In the genomic region with DNA sequence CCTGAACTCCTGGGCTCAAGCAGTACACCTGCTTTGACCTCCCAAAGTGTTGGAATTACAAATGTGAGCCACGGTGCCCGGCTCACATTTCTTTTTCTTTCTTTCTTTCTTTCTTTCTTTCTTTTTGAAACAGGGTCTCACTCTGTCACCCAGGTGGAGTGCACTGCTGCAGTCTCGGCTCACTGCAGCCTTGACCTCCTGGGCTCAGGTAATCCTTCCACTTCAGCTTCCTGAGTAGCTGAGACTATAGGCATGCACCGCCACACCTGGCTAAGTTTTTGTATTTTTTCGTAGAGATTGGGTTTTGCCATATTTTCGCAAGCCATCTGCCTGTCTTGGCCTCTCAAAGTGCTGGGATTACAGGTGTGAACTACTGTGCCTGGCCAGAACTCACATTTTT, we compare ENCODE assay signal across 22 cellular contexts.
"Had no signal": no experiment of that assay in that cellular context is flagged by ENCODE, and none has a peak within 500 bp of the region (broad histone marks: within the 10 kb centered on the region; RNA-seq: fewer than 3 reads in every experiment).

No MANE protein-coding gene starts in this region.

- H3K27me3 Mint-ChIP-seq: IgD-negative memory B cell had no signal

- ATAC-seq: K562, Right ventricle myocardium inferior had no signal

- H3K27ac Mint-ChIP-seq: IgD-negative memory B cell had no signal

- H3K4me3 ChIP-seq: K562, SJCRH30 had no signal

- H3K36me3 ChIP-seq: SJCRH30 had no signal

- H3K4me3 Mint-ChIP-seq: IgD-negative memory B cell had no signal

- DNase-seq: Kasumi-1, MV-4-11, NCI-H1048, NCI-H1105, NCI-H1417, NCI-H1436 treated with DMSO at 0.1 percent for 48 hours, NCI-H1694, NCI-H187 treated with DMSO at 0.1 percent for 48 hours, NCI-H2029 treated with DMSO at 0.1 percent for 48 hours, NCI-H2171 treated with DMSO at 0.1 percent for 48 hours, NCI-H345, NCI-H446 treated with DMSO at 0.1 percent for 48 hours, NCI-H510A treated with DMSO at 0.1 percent for 48 hours, NCI-H526, RPMI8226, SHP77 treated with DMSO at 0.1 percent for 48 hours, SJCRH30, T-helper 1 cell had no signal

- H3K27ac ChIP-seq: KMS-11, SJCRH30 had no signal

- H3K4me1 Mint-ChIP-seq: IgD-negative memory B cell had no signal

- H3K27me3 ChIP-seq: SJCRH30 had no signal

- H3K9ac ChIP-seq: KMS-11 had no signal

- H3K4me2 ChIP-seq: KMS-11 had no signal
